In genomic region chr17:2397247-2398171, GRCh38 we compare ENCODE assay signal across 8 cellular contexts. TPM values are rescaled to one million over a fixed set of nuclear protein-coding genes. Genes with fewer than 3 reads are reported as not detected.
DNase-seq lines count a peak whose midpoint lies in the region; ATAC-seq and TF ChIP-seq lines count a peak whose summit lies in the region.

No MANE protein-coding gene starts in this region.

- peak overlapping the region in 1 of 2 experiments; percentile 28 for H3K23ac ChIP-seq in mesenchymal stem cell (ENCODE audit: low read length in 2 of 2)

- H2BK15ac ChIP-seq in mesenchymal stem cell (ENCODE audit: low read depth, poor library complexity, severe bottlenecking) = peak overlapping the region; percentile 84

- no peak overlapping the region for H2AFZ ChIP-seq in mesenchymal stem cell (ENCODE audit: low read depth, low read length)

- H2BK5ac ChIP-seq in mesenchymal stem cell (ENCODE audit: low read depth, low read length, poor library complexity, severe bottlenecking) = no peak overlapping the region

- H3K27me3 ChIP-seq in mesenchymal stem cell (ENCODE audit: control insufficient read depth in 1 of 2, insufficient read depth in 1 of 2, low read length in 2 of 2) (no peaks in the 10 kb centered on the region), upper lobe of right lung (no peaks in the 10 kb centered on the region)

- H3K27me3 Mint-ChIP-seq in activated naive CD4-positive, alpha-beta T cell treated with anti-CD3 and anti-CD28 coated beads for 36 hours (ENCODE audit: low read depth) = no peaks in the 10 kb centered on the region
- H3K27me3 Mint-ChIP-seq in brain = peaks cover 13% of the 10 kb centered on the region

- no peaks in the 10 kb centered on the region for H3K9me3 Mint-ChIP-seq in activated naive CD4-positive, alpha-beta T cell treated with anti-CD3 and anti-CD28 coated beads for 36 hours
- peaks cover 0 to 2% (median 0%) of the 10 kb centered on the region in 5 experiments for H3K9me3 Mint-ChIP-seq in brain

- intact Hi-C loops in activated naive CD4-positive, alpha-beta T cell treated with anti-CD3 and anti-CD28 coated beads for 36 hours (cut with micrococcal nuclease) = loop anchor here (10.0 kb wide), 1 partner anchor 1747 kb away; the partner anchor contains the start of genes CYB5D2 and ZZEF1
- intact Hi-C loops in upper lobe of right lung (cut with DNase I) = no loop called here

- H3K4me1 ChIP-seq in mesenchymal stem cell (ENCODE audit: control insufficient read depth, insufficient read depth, low read depth, low read length) = peaks cover 55% of the 10 kb centered on the region
- H3K4me1 ChIP-seq in upper lobe of right lung = peaks cover 47% of the 10 kb centered on the region

- H2BK12ac ChIP-seq in mesenchymal stem cell (ENCODE audit: low read length in 2 of 2) = peak overlapping the region; percentile 91

- H2AK5ac ChIP-seq in mesenchymal stem cell (ENCODE audit: low read length, severe bottlenecking) = peak overlapping the region; percentile 67

- peak overlapping the region; percentile 76 for H3K27ac Mint-ChIP-seq in activated naive CD4-positive, alpha-beta T cell treated with anti-CD3 and anti-CD28 coated beads for 36 hours
- H3K27ac Mint-ChIP-seq in brain = peak overlapping the region; percentile 94 to 100 (median 96)

- H3K36me3 ChIP-seq in mesenchymal stem cell (ENCODE audit: control insufficient read depth in 1 of 2, insufficient read depth in 2 of 2, low read depth in 1 of 2, low read length in 2 of 2) (peaks cover 3 to 13% of the 10 kb centered on the region in 2 experiments), upper lobe of right lung (no peaks in the 10 kb centered on the region)

- peak overlapping the region; percentile 80 for H3K9ac ChIP-seq in mesenchymal stem cell (ENCODE audit: low read length)

- H3K27ac ChIP-seq in mesenchymal stem cell (ENCODE audit: low read length, poor library complexity, severe bottlenecking) = peak overlapping the region; percentile 74
- H3K27ac ChIP-seq in upper lobe of right lung = peak overlapping the region; percentile 95

- H3K4me1 Mint-ChIP-seq in activated naive CD4-positive, alpha-beta T cell treated with anti-CD3 and anti-CD28 coated beads for 36 hours (ENCODE audit: low read depth) = peaks cover 46% of the 10 kb centered on the region
- H3K4me1 Mint-ChIP-seq in brain = peaks cover 55% of the 10 kb centered on the region

- no peak for DNase-seq in activated naive CD4-positive, alpha-beta T cell treated with anti-CD3 and anti-CD28 coated beads for 36 hours
- no peak for DNase-seq in activated naive CD4-positive, alpha-beta T cell treated with anti-CD3 and anti-CD28 coated beads, Interleukin-2, amount 50 U/mL, for 16 hours
- DNase-seq in mesenchymal stem cell = no peak
- peak; percentile 64 for DNase-seq in upper lobe of right lung
- no peak for DNase-seq in amygdala (lab: John Stamatoyannopoulos, UW)
- DNase-seq in NCI-H1436 treated with DMSO at 0.1 percent for 48 hours (lab: John Stamatoyannopoulos, UW) = no peak

- peak overlapping the region; percentile 13 for H3K4me2 ChIP-seq in mesenchymal stem cell (ENCODE audit: low read length, poor library complexity, severe bottlenecking)

- H3K4me3 Mint-ChIP-seq in activated naive CD4-positive, alpha-beta T cell treated with anti-CD3 and anti-CD28 coated beads for 36 hours = peak overlapping the region; percentile 62
- peak overlapping the region; percentile 89 to 100 (median 98) for H3K4me3 Mint-ChIP-seq in brain

- peak overlapping the region; percentile 66 for H4K8ac ChIP-seq in mesenchymal stem cell (ENCODE audit: low read length)

- TF ChIP-seq CTCF in brain (conservative IDR thresholded peaks at IDR 0.05) (no peak), upper lobe of right lung (IDR thresholded peaks at IDR 0.05) (no peak)

- peak overlapping the region; percentile 71 to 88 for H3K18ac ChIP-seq in mesenchymal stem cell (ENCODE audit: low read depth in 1 of 2, low read length in 2 of 2)

- ATAC-seq in upper lobe of right lung (no peak), GM21576 (IDR thresholded peaks at IDR 0.05; ENCODE audit: unreplicated experiment) (no peak)

- peak overlapping the region; percentile 81 for H2BK120ac ChIP-seq in mesenchymal stem cell (ENCODE audit: low read depth, low read length)

- H3K4ac ChIP-seq in mesenchymal stem cell (ENCODE audit: low read depth in 1 of 2, low read length in 2 of 2) = peak overlapping the region; percentile 55 to 80

- CTCF ChIA-PET in activated naive CD4-positive, alpha-beta T cell treated with anti-CD3 and anti-CD28 coated beads for 36 hours (lab: Charles Lee) = interaction anchor here (0.6 kb wide), 1 partner anchor 94 kb away, joined by 4 read pairs; the partner anchor contains the start of gene SMG6

- no peaks in the 10 kb centered on the region for H3K36me3 Mint-ChIP-seq in activated naive CD4-positive, alpha-beta T cell treated with anti-CD3 and anti-CD28 coated beads for 36 hours (ENCODE audit: low read depth)
- H3K36me3 Mint-ChIP-seq in brain = no peaks in the 10 kb centered on the region

- H3K79me1 ChIP-seq in mesenchymal stem cell (replicated peaks; ENCODE audit: low read length, poor library complexity, severe bottlenecking) = peaks cover 8% of the 10 kb centered on the region

- WGBS in mesenchymal stem cell = 78% methylated on average over 12 of the region's 12 CpGs

- H4K91ac ChIP-seq in mesenchymal stem cell (ENCODE audit: low read length) = peak overlapping the region; percentile 12

- H3K9me3 ChIP-seq in mesenchymal stem cell (ENCODE audit: control insufficient read depth, low read length) = no peaks in the 10 kb centered on the region
- H3K9me3 ChIP-seq in upper lobe of right lung = no peaks in the 10 kb centered on the region

- H3K4me3 ChIP-seq in mesenchymal stem cell (ENCODE audit: insufficient read depth in 1 of 2, low read depth in 1 of 2, low read length in 2 of 2) (peak overlapping the region in 1 of 2 experiments; percentile 79), upper lobe of right lung (peak overlapping the region; percentile 46)

- H3K14ac ChIP-seq in mesenchymal stem cell (ENCODE audit: low read length in 2 of 2) = peak overlapping the region in 1 of 2 experiments; percentile 68

RNA-seq across cellular contexts. Expression of gene MNT, which starts 3.4 kb away (rescaled TPM):
- total RNA-seq in activated naive CD4-positive, alpha-beta T cell treated with anti-CD3 and anti-CD28 coated beads for 36 hours = 10 to 100 TPM; 13.1 to 17.0 TPM
- polyA plus RNA-seq in brain (ENCODE audit: insufficient read depth, low read depth, low replicate concordance) = 17.4 TPM
- polyA plus RNA-seq in mesenchymal stem cell (2013, experiment 1 of 2) = 21.1 TPM
- 19.7 TPM for polyA plus RNA-seq in mesenchymal stem cell (2013, experiment 2 of 2)
- total RNA-seq in upper lobe of right lung = 32.7 TPM
